5 cellular contexts compared by ENCODE assay signal in the genomic region with DNA sequence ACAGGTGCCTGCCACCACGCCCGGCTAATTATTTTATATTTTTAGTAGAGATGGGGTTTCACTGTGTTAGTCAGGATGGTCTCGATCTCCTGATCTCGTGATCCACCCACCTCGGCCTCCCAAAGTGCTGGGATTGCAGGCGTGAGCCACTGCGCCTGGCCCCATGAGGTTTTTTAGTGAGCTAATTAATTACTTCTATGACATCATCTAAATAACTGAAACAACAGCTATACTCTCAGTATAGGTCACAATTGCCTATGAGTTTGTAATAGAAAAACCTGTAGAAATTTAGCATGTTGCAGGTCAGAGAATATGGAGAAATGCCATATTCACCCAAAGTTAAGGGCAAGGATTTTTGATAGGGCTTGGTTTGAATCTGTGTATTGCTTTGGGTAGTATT. TPM values are rescaled to one million over a fixed set of nuclear protein-coding genes. Genes with fewer than 3 reads are reported as not detected.
DNase-seq lines count a peak whose midpoint lies in the region; ATAC-seq, FAIRE-seq and TF ChIP-seq lines count a peak whose summit lies in the region.
"Not testable (repeated sequence)": the region's sequence is repeated elsewhere in the genome, so short reads cannot be mapped to it uniquely, and the experiment has no call there.

No MANE protein-coding gene starts in this region.

- H3K9ac ChIP-seq in GM12878 (ENCODE audit: control insufficient read depth, insufficient read depth, low read length); HepG2 (ENCODE audit: insufficient read depth, low read depth, low read length): not testable (repeated sequence)

- intact Hi-C loops in GM12878 (cut with micrococcal nuclease; ENCODE audit: unreplicated experiment); HepG2 (cut with micrococcal nuclease; ENCODE audit: unreplicated experiment); gastrocnemius medialis (cut with DNase I; ENCODE audit: low total_unique reads): not testable (repeated sequence)

- not testable (repeated sequence) for TF ChIP-seq RAD21 in GM12878 (IDR thresholded peaks at IDR 0.05; ENCODE audit: insufficient read depth, low read depth, low read length); HepG2 (CRISPR knock-in tag; IDR thresholded peaks at IDR 0.05)

- RAD21 ChIA-PET in GM12878 (lab: Charles Lee; ENCODE audit: unreplicated experiment): interaction anchor here (0.7 kb wide), 1 partner anchor 1517 kb away, joined by 3 read pairs; no protein-coding TSS in a partner anchor

- POLR2A ChIA-PET in HEK293 (lab: Yijun Ruan, JAX): interaction anchor here (1.1 kb wide), 1 partner anchor 13 kb away, joined by 3 read pairs; a partner anchor contains a TSS
- POLR2A ChIA-PET in GM12878 (lab: Charles Lee); HepG2 (lab: Yijun Ruan, JAX): not testable (repeated sequence)

- H2AFZ ChIP-seq in GM12878 (ENCODE audit: control insufficient read depth, low read depth, low read length); HepG2 (ENCODE audit: low read length): not testable (repeated sequence)

- TF ChIP-seq CTCF in HEK293 (tag by site-specific recombination; IDR thresholded peaks at IDR 0.05); GM12878 (IDR thresholded peaks at IDR 0.05 in 2 of 3, conservative IDR thresholded peaks at IDR 0.05 in 1 of 3; ENCODE audit: control insufficient read depth in 2 of 3, extremely low read depth in 1 of 3, insufficient read depth in 1 of 3, low read depth in 3 of 3, low read length in 3 of 3); HepG2 (CRISPR knock-in tag; IDR thresholded peaks at IDR 0.05); gastrocnemius medialis (IDR thresholded peaks at IDR 0.05 in 4 of 5, conservative IDR thresholded peaks at IDR 0.05 in 1 of 5): not testable (repeated sequence)

- not testable (repeated sequence) for H3K27me3 ChIP-seq in GM12878 (replicated peaks in 1 of 2; ENCODE audit: control insufficient read depth in 2 of 2, insufficient read depth in 2 of 2, low read length in 1 of 2); HepG2 (ENCODE audit: control insufficient read depth in 1 of 2, insufficient read depth in 2 of 2, low read length in 2 of 2); gastrocnemius medialis

- SMC1A ChIA-PET in GM12878 (lab: Charles Lee; ENCODE audit: uncharacterized antibody, unreplicated experiment): interaction anchor here (1.5 kb wide), 1 partner anchor 9 kb away, joined by 4 read pairs; no protein-coding TSS in a partner anchor

- not testable (repeated sequence) for DNase-seq in GM12878 (ENCODE audit: low read depth, low spot score); caudate nucleus (lab: John Stamatoyannopoulos, UW); HepG2 (ENCODE audit: low spot score); gastrocnemius medialis

- BruUV-seq in GM12878 (replicated peaks; lab: Mats Ljungman, UMichigan); HepG2 (replicated peaks; lab: Mats Ljungman, UMichigan): not testable (repeated sequence)

- H3K4me3 ChIP-seq in HEK293 (ENCODE audit: low read depth, low read length); GM12878; HepG2 (replicated peaks in 1 of 3; ENCODE audit: insufficient read depth in 1 of 3, low read depth in 2 of 3, low read length in 3 of 3); gastrocnemius medialis: not testable (repeated sequence)

- FAIRE-seq in GM12878 (lab: Jason Lieb, UNC); HepG2 (lab: Jason Lieb, UNC): not testable (repeated sequence)

- in situ Hi-C loops in GM12878 (cut with MboI); HepG2 (cut with HindIII; ENCODE audit: extremely low pct_ligation_motif_present, low pct_unique_long_range_greater_than_20kb); gastrocnemius medialis (cut with MboI; ENCODE audit: low sequenced_read_pairs in 4 of 4): not testable (repeated sequence)

- not testable (repeated sequence) for H4K20me1 ChIP-seq in GM12878 (ENCODE audit: control insufficient read depth, insufficient read depth); HepG2 (ENCODE audit: insufficient read depth, low read length)

- TF ChIP-seq EP300 in GM12878 (IDR thresholded peaks at IDR 0.05; ENCODE audit: borderline replicate concordance in 1 of 2, control insufficient read depth in 1 of 2, low read depth in 2 of 2, low read length in 2 of 2); HepG2 (IDR thresholded peaks at IDR 0.05; ENCODE audit: low read depth in 2 of 2, low read length in 2 of 2); HepG2 (CRISPR knock-in tag; IDR thresholded peaks at IDR 0.05; ENCODE audit: borderline replicate concordance): not testable (repeated sequence)

- not testable (repeated sequence) for H3K4me2 ChIP-seq in GM12878 (ENCODE audit: control insufficient read depth, insufficient read depth); HepG2 (ENCODE audit: low read depth, low read length)

- WGBS in GM12878 (ENCODE audit: insufficient coverage, insufficient replicate concordance, low lambda C conversion rate, missing lambda C conversion rate): 99% methylated on average over 7 of the region's 7 CpGs
- WGBS in HepG2 (ENCODE audit: low lambda C conversion rate): 99% methylated on average over 6 of the region's 7 CpGs

- not testable (repeated sequence) for H3K4me1 ChIP-seq in HEK293 (ENCODE audit: control insufficient read depth, insufficient read depth, low read length); GM12878 (ENCODE audit: control insufficient read depth, insufficient read depth, low read length); HepG2 (ENCODE audit: insufficient read depth, low read length)
- peaks cover 39 to 64% of the 10 kb centered on the region in 2 donors for H3K4me1 ChIP-seq in gastrocnemius medialis

- TF ChIP-seq POLR2A in GM12878 (IDR thresholded peaks at IDR 0.05; ENCODE audit: low read depth, low read length); HepG2 (IDR thresholded peaks at IDR 0.05; ENCODE audit: insufficient read depth in 1 of 2, low read depth in 2 of 2, low read length in 2 of 2); gastrocnemius medialis (IDR thresholded peaks at IDR 0.05): not testable (repeated sequence)

- peaks cover 13 to 45% of the 10 kb centered on the region in 2 experiments for H3K36me3 ChIP-seq in HEK293 (ENCODE audit: control insufficient read depth in 2 of 2, insufficient read depth in 1 of 2, low read length in 2 of 2)
- peaks cover 3 to 13% of the 10 kb centered on the region in 2 experiments for H3K36me3 ChIP-seq in GM12878 (ENCODE audit: control insufficient read depth in 2 of 2, insufficient read depth in 2 of 2, low read length in 1 of 2)
- H3K36me3 ChIP-seq in HepG2 (replicated peaks in 1 of 2; ENCODE audit: control insufficient read depth in 1 of 2, insufficient read depth in 2 of 2, low read length in 2 of 2): peaks cover 1 to 35% of the 10 kb centered on the region in 2 experiments
- H3K36me3 ChIP-seq in gastrocnemius medialis: peaks cover 0 to 45% of the 10 kb centered on the region in 2 donors

- ATAC-seq in GM12878, HepG2, gastrocnemius medialis: not testable (repeated sequence)

- H3K79me2 ChIP-seq in GM12878 (ENCODE audit: control insufficient read depth, insufficient read depth, low read length): peaks cover 30% of the 10 kb centered on the region
- peaks cover 65% of the 10 kb centered on the region for H3K79me2 ChIP-seq in HepG2 (ENCODE audit: insufficient read depth, low read length)

- CTCF ChIA-PET in HEK293 (lab: Yijun Ruan, JAX): interaction anchor here (0.7 kb wide), 1 partner anchor 840 kb away, joined by 3 read pairs; no protein-coding TSS in a partner anchor
- CTCF ChIA-PET in GM12878 (lab: Yijun Ruan, JAX): interaction anchor here (1.4 kb wide), 1 partner anchor 111 kb away, joined by 3 read pairs; no protein-coding TSS in a partner anchor
- CTCF ChIA-PET in HepG2 (lab: Yijun Ruan, JAX; ENCODE audit: low intra/inter-chr PET ratio, low total read pairs): not testable (repeated sequence)

- not testable (repeated sequence) for H3K27ac ChIP-seq in HEK293 (ENCODE audit: extremely low read depth, low read depth, low read length); GM12878 (ENCODE audit: control insufficient read depth, insufficient read depth); HepG2 (ENCODE audit: extremely low read length, insufficient read depth, low read length)
- H3K27ac ChIP-seq in caudate nucleus (ENCODE audit: low read depth, low read length) (peak overlapping the region; percentile 10), gastrocnemius medialis (peak overlapping the region; percentile 26 to 100 (median 82))

- H3K9me3 ChIP-seq in HEK293 (ENCODE audit: control insufficient read depth, insufficient read depth, low read depth, low read length); gastrocnemius medialis: not testable (repeated sequence)
- H3K9me3 ChIP-seq in GM12878 (replicated peaks; ENCODE audit: control insufficient read depth, insufficient read depth, low read length) (peaks cover 27% of the 10 kb centered on the region), HepG2 (ENCODE audit: low read length) (peaks cover 29% of the 10 kb centered on the region)

RNA-seq across cellular contexts. Expression of a gene that starts 12.8 kb away (rescaled TPM):
- 22.0 and 22.3 TPM in 2 replicates for total RNA-seq in GM12878 (2013; cell fraction: nucleolus; rRNA removed)
- 7.4 and 8.4 TPM in 2 replicates for total RNA-seq in GM12878 (2014; rRNA removed)
- 8.2 and 9.4 TPM in 2 replicates for total RNA-seq in GM12878 (2014; rRNA removed; fragmentation: Illumina TruSeq; extraction: Trizol)
- 12.9 and 16.4 TPM in 2 replicates for total RNA-seq in GM12878 (2021)
- polyA plus RNA-seq in GM12878 (2011; ENCODE audit: low read depth): 8.0 TPM
- polyA plus RNA-seq in GM12878 (2011; rRNA removed): 19.3 and 24.7 TPM in 2 replicates
- 6.8 and 10.4 TPM in 2 replicates for polyA plus RNA-seq in GM12878 (2011; cell fraction: cytosol; rRNA removed)
- polyA plus RNA-seq in GM12878 (2011; cell fraction: nucleus; rRNA removed): 5.7 and 7.4 TPM in 2 replicates
- polyA plus RNA-seq in GM12878 (2012): 7.6 and 10.2 TPM in 2 replicates
- 6.9 and 10.1 TPM in 2 replicates for polyA plus RNA-seq in GM12878 (2014; fragmentation: Illumina TruSeq; extraction: Trizol)
- 1 to 10 TPM; 2.4 to 5.3 TPM for polyA plus RNA-seq in GM12878 (2014; fragmentation: Nextera tagmentation; extraction: Ambion mirVana)
- polyA plus RNA-seq in GM12878 (2014; rRNA removed): 5.9 and 8.0 TPM in 2 replicates
- 10 to 100 TPM; 10.2 to 10.5 TPM for polyA plus RNA-seq in GM12878 (2016; fragmentation: Nextera tagmentation; extraction: Ambion mirVana)
- 10.1 and 15.1 TPM in 2 replicates for polyA minus RNA-seq in GM12878 (2011; rRNA and poly(A)+ RNA removed)
- 5.7 and 15.5 TPM in 2 replicates for polyA minus RNA-seq in GM12878 (2011; cell fraction: cytosol; rRNA and poly(A)+ RNA removed)
- 3.5 and 5.3 TPM in 2 replicates for polyA minus RNA-seq in GM12878 (2011; cell fraction: nucleus; rRNA and poly(A)+ RNA removed)
- total RNA-seq in HepG2 (2016; rRNA removed; fragmentation: Illumina TruSeq; extraction: Trizol): 7.1 and 12.0 TPM in 2 replicates
- 0.51 and 0.71 TPM in 2 replicates for total RNA-seq in HepG2 (2016; cell fraction: cytosol; rRNA removed; fragmentation: Illumina TruSeq; extraction: Trizol; ENCODE audit: low read depth)
- total RNA-seq in HepG2 (2016; cell fraction: insoluble cytoplasmic fraction; rRNA removed; fragmentation: Illumina TruSeq; extraction: Trizol): 10.2 and 10.7 TPM in 2 replicates
- total RNA-seq in HepG2 (2016; cell fraction: membrane; rRNA removed; fragmentation: Illumina TruSeq; extraction: Trizol): 2.3 and 3.3 TPM in 2 replicates
- total RNA-seq in HepG2 (2016; cell fraction: nucleus; rRNA removed; fragmentation: Illumina TruSeq; extraction: Trizol): 7.2 and 11.1 TPM in 2 replicates
- polyA plus RNA-seq in HepG2 (2011; rRNA removed): 6.9 and 31.4 TPM in 2 replicates
- polyA plus RNA-seq in HepG2 (2011; cell fraction: cytosol; rRNA removed): 3.4 and 4.4 TPM in 2 replicates
- 6.3 and 6.5 TPM in 2 replicates for polyA plus RNA-seq in HepG2 (2011; cell fraction: nucleus; rRNA removed)
- 4.7 and 5.8 TPM in 2 replicates for polyA plus RNA-seq in HepG2 (2012)
- 0.08 and 0.10 TPM in 2 replicates for polyA plus RNA-seq in HepG2 (2016; cell fraction: cytosol; fragmentation: Illumina TruSeq; extraction: Trizol; ENCODE audit: low read depth)
- 4.9 and 6.7 TPM in 2 replicates for polyA plus RNA-seq in HepG2 (2016; cell fraction: insoluble cytoplasmic fraction; fragmentation: Illumina TruSeq; extraction: Trizol; ENCODE audit: low read depth)
- polyA plus RNA-seq in HepG2 (2016; cell fraction: membrane; fragmentation: Illumina TruSeq; extraction: Trizol; ENCODE audit: low read depth): 0.66 and 0.76 TPM in 2 replicates
- polyA plus RNA-seq in HepG2 (2016; cell fraction: nucleus; fragmentation: Illumina TruSeq; extraction: Trizol; ENCODE audit: insufficient read depth, low read depth): 10.4 and 12.2 TPM in 2 replicates
- polyA minus RNA-seq in HepG2 (2011; rRNA and poly(A)+ RNA removed; ENCODE audit: low replicate concordance): 9.9 and 46.2 TPM in 2 replicates
- polyA minus RNA-seq in HepG2 (2011; cell fraction: cytosol; rRNA and poly(A)+ RNA removed): 4.0 and 10.6 TPM in 2 replicates
- polyA minus RNA-seq in HepG2 (2011; cell fraction: nucleus; rRNA and poly(A)+ RNA removed): 7.5 and 9.6 TPM in 2 replicates
- total RNA-seq in gastrocnemius medialis: 10 to 100 TPM; 44.9 to 65.2 (median 60.0) TPM

RNA-seq across cellular contexts. Expression of a gene that starts 42.8 kb away (rescaled TPM):
- total RNA-seq in GM12878 (2013; cell fraction: nucleolus; rRNA removed): 16.0 and 16.2 TPM in 2 replicates
- total RNA-seq in GM12878 (2014; rRNA removed) (3.8 and 4.2 TPM in 2 replicates), GM12878 (2014; rRNA removed; fragmentation: Illumina TruSeq; extraction: Trizol) (4.1 and 4.5 TPM in 2 replicates), GM12878 (2021) (5.3 and 5.5 TPM in 2 replicates), HepG2 (2016; rRNA removed; fragmentation: Illumina TruSeq; extraction: Trizol) (5.9 and 10.2 TPM in 2 replicates), gastrocnemius medialis (1 to 10 TPM; 6.2 to 8.7 (median 6.9) TPM)
- polyA plus RNA-seq in GM12878 (2011; ENCODE audit: low read depth): 2.3 TPM
- polyA plus RNA-seq in GM12878 (2011; rRNA removed) (11.3 and 13.1 TPM in 2 replicates), GM12878 (2014; fragmentation: Illumina TruSeq; extraction: Trizol) (4.4 and 4.5 TPM in 2 replicates), GM12878 (2014; fragmentation: Nextera tagmentation; extraction: Ambion mirVana) (1 to 10 TPM in 1 of 2 experiments, under 1 TPM in 1; 0.71 to 2.2 TPM), GM12878 (2014; rRNA removed) (3.7 and 4.5 TPM in 2 replicates), GM12878 (2016; fragmentation: Nextera tagmentation; extraction: Ambion mirVana) (1 to 10 TPM; 1.6 to 2.1 TPM), HepG2 (2011; rRNA removed) (8.1 and 8.7 TPM in 2 replicates)
- 5.4 and 6.0 TPM in 2 replicates for polyA plus RNA-seq in GM12878 (2011; cell fraction: cytosol; rRNA removed)
- polyA plus RNA-seq in GM12878 (2011; cell fraction: nucleus; rRNA removed): 7.8 and 11.0 TPM in 2 replicates
- 2.9 and 3.6 TPM in 2 replicates for polyA plus RNA-seq in GM12878 (2012)
- 12.4 and 14.7 TPM in 2 replicates for polyA minus RNA-seq in GM12878 (2011; rRNA and poly(A)+ RNA removed)
- 3.9 and 4.5 TPM in 2 replicates for polyA minus RNA-seq in GM12878 (2011; cell fraction: cytosol; rRNA and poly(A)+ RNA removed)
- polyA minus RNA-seq in GM12878 (2011; cell fraction: nucleus; rRNA and poly(A)+ RNA removed): 5.9 and 7.5 TPM in 2 replicates
- 0.53 and 0.61 TPM in 2 replicates for total RNA-seq in HepG2 (2016; cell fraction: cytosol; rRNA removed; fragmentation: Illumina TruSeq; extraction: Trizol; ENCODE audit: low read depth)
- total RNA-seq in HepG2 (2016; cell fraction: insoluble cytoplasmic fraction; rRNA removed; fragmentation: Illumina TruSeq; extraction: Trizol): 5.8 and 9.1 TPM in 2 replicates
- 3.1 and 3.2 TPM in 2 replicates for total RNA-seq in HepG2 (2016; cell fraction: membrane; rRNA removed; fragmentation: Illumina TruSeq; extraction: Trizol)
- 6.8 and 7.5 TPM in 2 replicates for total RNA-seq in HepG2 (2016; cell fraction: nucleus; rRNA removed; fragmentation: Illumina TruSeq; extraction: Trizol)
- polyA plus RNA-seq in HepG2 (2011; cell fraction: cytosol; rRNA removed): 4.2 and 6.5 TPM in 2 replicates
- polyA plus RNA-seq in HepG2 (2011; cell fraction: nucleus; rRNA removed): 6.5 and 7.0 TPM in 2 replicates
- 4.7 and 4.8 TPM in 2 replicates for polyA plus RNA-seq in HepG2 (2012)
- polyA plus RNA-seq in HepG2 (2016; cell fraction: cytosol; fragmentation: Illumina TruSeq; extraction: Trizol; ENCODE audit: low read depth): 0.17 TPM in 2 replicates
- polyA plus RNA-seq in HepG2 (2016; cell fraction: insoluble cytoplasmic fraction; fragmentation: Illumina TruSeq; extraction: Trizol; ENCODE audit: low read depth): 5.3 and 5.7 TPM in 2 replicates
- 0.92 and 0.98 TPM in 2 replicates for polyA plus RNA-seq in HepG2 (2016; cell fraction: membrane; fragmentation: Illumina TruSeq; extraction: Trizol; ENCODE audit: low read depth)
- polyA plus RNA-seq in HepG2 (2016; cell fraction: nucleus; fragmentation: Illumina TruSeq; extraction: Trizol; ENCODE audit: insufficient read depth, low read depth): 7.7 and 8.1 TPM in 2 replicates
- polyA minus RNA-seq in HepG2 (2011; rRNA and poly(A)+ RNA removed; ENCODE audit: low replicate concordance): 12.3 and 20.4 TPM in 2 replicates
- 7.8 and 9.6 TPM in 2 replicates for polyA minus RNA-seq in HepG2 (2011; cell fraction: cytosol; rRNA and poly(A)+ RNA removed)
- 12.1 and 15.7 TPM in 2 replicates for polyA minus RNA-seq in HepG2 (2011; cell fraction: nucleus; rRNA and poly(A)+ RNA removed)
